ENCODE assay signal across 1 cellular context in the genomic region with DNA sequence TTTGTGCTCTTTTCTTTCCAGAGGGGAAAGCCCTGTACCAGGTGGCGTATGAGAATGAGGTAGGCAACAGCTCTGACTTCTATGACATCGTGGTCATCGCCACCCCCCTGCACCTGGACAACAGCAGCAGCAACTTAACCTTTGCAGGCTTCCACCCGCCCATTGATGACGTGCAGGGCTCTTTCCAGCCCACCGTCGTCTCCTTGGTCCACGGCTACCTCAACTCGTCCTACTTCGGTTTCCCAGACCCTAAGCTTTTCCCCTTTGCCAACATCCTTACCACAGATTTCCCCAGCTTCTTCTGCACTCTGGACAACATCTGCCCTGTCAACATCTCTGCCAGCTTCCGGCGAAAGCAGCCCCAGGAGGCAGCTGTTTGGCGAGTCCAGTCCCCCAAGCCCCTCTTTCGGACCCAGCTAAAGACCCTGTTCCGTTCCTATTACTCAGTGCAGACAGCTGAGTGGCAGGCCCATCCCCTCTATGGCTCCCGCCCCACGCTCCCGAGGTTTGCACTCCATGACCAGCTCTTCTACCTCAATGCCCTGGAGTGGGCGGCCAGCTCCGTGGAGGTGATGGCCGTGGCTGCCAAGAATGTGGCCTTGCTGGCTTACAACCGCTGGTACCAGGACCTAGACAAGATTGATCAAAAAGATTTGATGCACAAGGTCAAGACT.
TF ChIP-seq lines count a peak whose summit lies in the region.

No MANE protein-coding gene starts in this region.

TF ChIP-seq in HCT116, 20 proteins besides CTCF, POLR2A, EP300 and RAD21 (continued from another document):
- TF ChIP-seq, protein P1, sequence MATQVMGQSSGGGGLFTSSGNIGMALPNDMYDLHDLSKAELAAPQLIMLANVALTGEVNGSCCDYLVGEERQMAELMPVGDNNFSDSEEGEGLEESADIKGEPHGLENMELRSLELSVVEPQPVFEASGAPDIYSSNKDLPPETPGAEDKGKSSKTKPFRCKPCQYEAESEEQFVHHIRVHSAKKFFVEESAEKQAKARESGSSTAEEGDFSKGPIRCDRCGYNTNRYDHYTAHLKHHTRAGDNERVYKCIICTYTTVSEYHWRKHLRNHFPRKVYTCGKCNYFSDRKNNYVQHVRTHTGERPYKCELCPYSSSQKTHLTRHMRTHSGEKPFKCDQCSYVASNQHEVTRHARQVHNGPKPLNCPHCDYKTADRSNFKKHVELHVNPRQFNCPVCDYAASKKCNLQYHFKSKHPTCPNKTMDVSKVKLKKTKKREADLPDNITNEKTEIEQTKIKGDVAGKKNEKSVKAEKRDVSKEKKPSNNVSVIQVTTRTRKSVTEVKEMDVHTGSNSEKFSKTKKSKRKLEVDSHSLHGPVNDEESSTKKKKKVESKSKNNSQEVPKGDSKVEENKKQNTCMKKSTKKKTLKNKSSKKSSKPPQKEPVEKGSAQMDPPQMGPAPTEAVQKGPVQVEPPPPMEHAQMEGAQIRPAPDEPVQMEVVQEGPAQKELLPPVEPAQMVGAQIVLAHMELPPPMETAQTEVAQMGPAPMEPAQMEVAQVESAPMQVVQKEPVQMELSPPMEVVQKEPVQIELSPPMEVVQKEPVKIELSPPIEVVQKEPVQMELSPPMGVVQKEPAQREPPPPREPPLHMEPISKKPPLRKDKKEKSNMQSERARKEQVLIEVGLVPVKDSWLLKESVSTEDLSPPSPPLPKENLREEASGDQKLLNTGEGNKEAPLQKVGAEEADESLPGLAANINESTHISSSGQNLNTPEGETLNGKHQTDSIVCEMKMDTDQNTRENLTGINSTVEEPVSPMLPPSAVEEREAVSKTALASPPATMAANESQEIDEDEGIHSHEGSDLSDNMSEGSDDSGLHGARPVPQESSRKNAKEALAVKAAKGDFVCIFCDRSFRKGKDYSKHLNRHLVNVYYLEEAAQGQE (IDR thresholded peaks at IDR 0.05; ENCODE audit: low read depth): no peak
- TF ChIP-seq SP1 (IDR thresholded peaks at IDR 0.05; ENCODE audit: low read depth): no peak
- TF ChIP-seq CEBPB (IDR thresholded peaks at IDR 0.05; ENCODE audit: low read depth): no peak
- TF ChIP-seq ELF1 (IDR thresholded peaks at IDR 0.05; ENCODE audit: borderline replicate concordance, low read depth): no peak
- TF ChIP-seq POLR2AphosphoS5 (IDR thresholded peaks at IDR 0.05; ENCODE audit: low read depth, low read length): no peak
- TF ChIP-seq FOSL1 (IDR thresholded peaks at IDR 0.05; ENCODE audit: low read depth): no peak
- TF ChIP-seq YY1 (IDR thresholded peaks at IDR 0.05; ENCODE audit: extremely low read depth, insufficient replicate concordance, low read depth, low read length): no peak
- no peak for TF ChIP-seq EGR1 (IDR thresholded peaks at IDR 0.05; ENCODE audit: low read depth)
- TF ChIP-seq ZFX (IDR thresholded peaks at IDR 0.05): no peak
- TF ChIP-seq ZNF274 (IDR thresholded peaks at IDR 0.05; ENCODE audit: low read depth, low read length): no peak
- TF ChIP-seq CBX3 (IDR thresholded peaks at IDR 0.05; ENCODE audit: low read depth): no peak
- no peak for TF ChIP-seq MAX (IDR thresholded peaks at IDR 0.05)
- no peak for TF ChIP-seq JUND (IDR thresholded peaks at IDR 0.05)
- no peak for TF ChIP-seq SRF (IDR thresholded peaks at IDR 0.05; ENCODE audit: low read depth)
- no peak for TF ChIP-seq SIN3A (IDR thresholded peaks at IDR 0.05; ENCODE audit: low read depth)
- no peak for TF ChIP-seq EZH2 (IDR thresholded peaks at IDR 0.05)
- no peak for TF ChIP-seq TCF7L2 (IDR thresholded peaks at IDR 0.05; ENCODE audit: borderline replicate concordance, extremely low read depth, insufficient read depth, insufficient read length)
- no peak for TF ChIP-seq ATF3 (IDR thresholded peaks at IDR 0.05)
- TF ChIP-seq, protein P2, sequence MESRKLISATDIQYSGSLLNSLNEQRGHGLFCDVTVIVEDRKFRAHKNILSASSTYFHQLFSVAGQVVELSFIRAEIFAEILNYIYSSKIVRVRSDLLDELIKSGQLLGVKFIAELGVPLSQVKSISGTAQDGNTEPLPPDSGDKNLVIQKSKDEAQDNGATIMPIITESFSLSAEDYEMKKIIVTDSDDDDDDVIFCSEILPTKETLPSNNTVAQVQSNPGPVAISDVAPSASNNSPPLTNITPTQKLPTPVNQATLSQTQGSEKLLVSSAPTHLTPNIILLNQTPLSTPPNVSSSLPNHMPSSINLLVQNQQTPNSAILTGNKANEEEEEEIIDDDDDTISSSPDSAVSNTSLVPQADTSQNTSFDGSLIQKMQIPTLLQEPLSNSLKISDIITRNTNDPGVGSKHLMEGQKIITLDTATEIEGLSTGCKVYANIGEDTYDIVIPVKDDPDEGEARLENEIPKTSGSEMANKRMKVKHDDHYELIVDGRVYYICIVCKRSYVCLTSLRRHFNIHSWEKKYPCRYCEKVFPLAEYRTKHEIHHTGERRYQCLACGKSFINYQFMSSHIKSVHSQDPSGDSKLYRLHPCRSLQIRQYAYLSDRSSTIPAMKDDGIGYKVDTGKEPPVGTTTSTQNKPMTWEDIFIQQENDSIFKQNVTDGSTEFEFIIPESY (IDR thresholded peaks at IDR 0.05; ENCODE audit: extremely low read depth, insufficient replicate concordance, low read length): no peak
